Comparison of ENCODE assay signal across 8 cellular contexts in the genomic region with DNA sequence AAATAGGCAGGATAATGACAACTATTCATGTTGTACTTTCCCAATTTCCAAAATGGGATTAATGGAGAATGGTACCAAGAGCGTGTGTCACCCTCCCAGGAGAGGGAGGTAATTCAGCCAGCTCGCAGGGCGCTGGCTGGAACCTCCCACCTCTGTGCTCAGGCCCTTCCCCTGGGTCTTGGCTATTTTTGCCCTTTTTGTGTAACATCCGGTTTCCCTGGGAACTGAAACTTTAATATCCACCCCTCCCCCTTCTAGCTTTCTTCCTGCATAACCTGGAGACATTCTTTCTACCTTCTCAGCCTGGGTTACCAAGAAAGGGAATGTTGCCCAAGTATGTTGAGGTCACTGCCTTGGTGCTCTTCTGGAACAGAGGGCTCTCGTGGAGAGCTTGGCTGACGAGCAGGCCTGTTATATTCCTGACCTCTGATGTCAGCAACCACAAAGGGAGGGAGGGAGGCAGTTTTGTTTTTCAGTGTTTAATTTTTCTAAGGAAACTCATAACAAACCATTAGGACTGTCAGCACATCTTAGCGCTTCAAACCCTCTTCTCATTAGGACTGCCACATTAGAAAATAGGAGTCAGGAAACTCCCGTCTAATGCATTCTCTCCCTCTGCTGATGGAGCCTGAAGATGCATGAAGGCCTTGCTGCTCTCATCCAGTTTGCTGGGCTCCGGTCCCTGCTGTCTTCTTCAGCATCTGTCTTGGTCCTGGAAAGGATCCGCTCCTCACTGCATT.
DNase-seq lines count a peak whose midpoint lies in the region; ATAC-seq, FAIRE-seq and TF ChIP-seq lines count a peak whose summit lies in the region.

No MANE protein-coding gene starts in this region.

- no peaks in the 10 kb centered on the region for H3K36me3 Mint-ChIP-seq in memory B cell

- peak; percentile 73 for FAIRE-seq in urothelium cell line (lab: Jason Lieb, UNC)

- no peaks in the 10 kb centered on the region for H3K27me3 Mint-ChIP-seq in memory B cell

- H3K27ac Mint-ChIP-seq in memory B cell: peak overlapping the region; percentile 92

- DNase-seq in CD1c-positive myeloid dendritic cell (ENCODE audit: extremely low spot score): peak; percentile 88
- DNase-seq in LoVo (ENCODE audit: low spot score): peak; percentile 47
- DNase-seq in choroid plexus epithelial cell (ENCODE audit: low read depth): peak; percentile 99
- peak; percentile 20 to 46 for DNase-seq in memory B cell (ENCODE audit: low spot score in 2 of 2)
- peak; percentile 89 for DNase-seq in urothelium cell line (ENCODE audit: low spot score)
- DNase-seq in SHP77 treated with DMSO at 0.1 percent for 48 hours (lab: John Stamatoyannopoulos, UW): no peak
- DNase-seq in NCI-H1694 (lab: John Stamatoyannopoulos, UW): no peak

- TF ChIP-seq CTCF in choroid plexus epithelial cell (conservative IDR thresholded peaks at IDR 0.05; ENCODE audit: low read depth, low read length): peak; percentile 50

- ATAC-seq in GM21717 (IDR thresholded peaks at IDR 0.05; ENCODE audit: unreplicated experiment) (peak; percentile 53), memory B cell (ENCODE audit: low read depth) (peak; percentile 98)

- peaks cover 46% of the 10 kb centered on the region for H3K4me1 Mint-ChIP-seq in memory B cell

- H3K4me3 Mint-ChIP-seq in memory B cell: peak overlapping the region; percentile 43

- no peak overlapping the region for H3K4me3 ChIP-seq in choroid plexus epithelial cell (ENCODE audit: low read depth, low read length)

- H3K9me3 Mint-ChIP-seq in memory B cell: no peaks in the 10 kb centered on the region

Comparison
In these comparisons a context has a peak if more than half of its experiments do, and no peak if none do; other contexts are left out.
1. DNase-seq: peak in CD1c-positive myeloid dendritic cell (single experiment), LoVo (single experiment), choroid plexus epithelial cell (single experiment), memory B cell (2 of 2) and urothelium cell line (single experiment); none in SHP77 treated with DMSO at 0.1 percent for 48 hours (single experiment) and NCI-H1694 (single experiment).